In genomic region chr7:126930166-126930565, GRCh38 we compare ENCODE assay signal across 6 cellular contexts.
"Had no signal": no experiment of that assay in that cellular context is flagged by ENCODE, and none has a peak within 500 bp of the region (broad histone marks: within the 10 kb centered on the region; RNA-seq: fewer than 3 reads in every experiment).

No MANE protein-coding gene starts in this region.

- H3K4me3 ChIP-seq: GM23338 had no signal

- H3K36me3 Mint-ChIP-seq: IgD-negative memory B cell had no signal

- H3K4me3 Mint-ChIP-seq: GM23338, H9, IgD-negative memory B cell had no signal

- H3K4me1 Mint-ChIP-seq: GM23338, H9, IgD-negative memory B cell had no signal

- H3K27me3 Mint-ChIP-seq: IgD-negative memory B cell had no signal

- ATAC-seq: GM23338, HepG2 had no signal

- H3K27ac Mint-ChIP-seq: GM23338, H9, IgD-negative memory B cell had no signal

- DNase-seq: H9, HCEC 1CT had no signal

- H3K9me3 Mint-ChIP-seq: GM23338, H9, IgD-negative memory B cell had no signal

- H3K27ac ChIP-seq: HL-60 had no signal
